ENCODE assay signal across 2 cellular contexts in the genomic region with DNA sequence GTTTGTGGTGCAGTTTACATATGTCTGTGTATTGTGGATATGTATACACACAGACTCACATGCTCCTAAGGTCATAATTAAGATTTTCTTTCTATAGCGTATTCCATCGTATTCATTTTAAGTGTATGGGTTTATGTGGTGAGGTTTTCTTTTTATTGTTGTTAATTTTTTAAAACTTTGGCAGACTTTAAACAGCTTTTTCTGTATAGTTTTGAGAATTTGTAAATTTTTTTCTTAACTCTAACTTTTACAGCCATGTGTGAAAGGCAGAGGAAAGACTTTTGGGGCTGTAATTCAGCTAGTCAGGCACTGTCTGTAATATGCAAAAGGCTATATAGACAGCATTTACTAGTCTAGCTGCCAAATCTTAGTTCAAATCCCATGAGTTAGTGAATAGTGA.
TF ChIP-seq lines count a peak whose summit lies in the region.

No MANE protein-coding gene starts in this region.

TF ChIP-seq in HCT116, 20 proteins besides CTCF, POLR2A, EP300 and RAD21 (continued from another document):
- TF ChIP-seq, protein P1, sequence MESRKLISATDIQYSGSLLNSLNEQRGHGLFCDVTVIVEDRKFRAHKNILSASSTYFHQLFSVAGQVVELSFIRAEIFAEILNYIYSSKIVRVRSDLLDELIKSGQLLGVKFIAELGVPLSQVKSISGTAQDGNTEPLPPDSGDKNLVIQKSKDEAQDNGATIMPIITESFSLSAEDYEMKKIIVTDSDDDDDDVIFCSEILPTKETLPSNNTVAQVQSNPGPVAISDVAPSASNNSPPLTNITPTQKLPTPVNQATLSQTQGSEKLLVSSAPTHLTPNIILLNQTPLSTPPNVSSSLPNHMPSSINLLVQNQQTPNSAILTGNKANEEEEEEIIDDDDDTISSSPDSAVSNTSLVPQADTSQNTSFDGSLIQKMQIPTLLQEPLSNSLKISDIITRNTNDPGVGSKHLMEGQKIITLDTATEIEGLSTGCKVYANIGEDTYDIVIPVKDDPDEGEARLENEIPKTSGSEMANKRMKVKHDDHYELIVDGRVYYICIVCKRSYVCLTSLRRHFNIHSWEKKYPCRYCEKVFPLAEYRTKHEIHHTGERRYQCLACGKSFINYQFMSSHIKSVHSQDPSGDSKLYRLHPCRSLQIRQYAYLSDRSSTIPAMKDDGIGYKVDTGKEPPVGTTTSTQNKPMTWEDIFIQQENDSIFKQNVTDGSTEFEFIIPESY (IDR thresholded peaks at IDR 0.05; ENCODE audit: extremely low read depth, insufficient replicate concordance, low read length): no peak
- TF ChIP-seq, protein P2, sequence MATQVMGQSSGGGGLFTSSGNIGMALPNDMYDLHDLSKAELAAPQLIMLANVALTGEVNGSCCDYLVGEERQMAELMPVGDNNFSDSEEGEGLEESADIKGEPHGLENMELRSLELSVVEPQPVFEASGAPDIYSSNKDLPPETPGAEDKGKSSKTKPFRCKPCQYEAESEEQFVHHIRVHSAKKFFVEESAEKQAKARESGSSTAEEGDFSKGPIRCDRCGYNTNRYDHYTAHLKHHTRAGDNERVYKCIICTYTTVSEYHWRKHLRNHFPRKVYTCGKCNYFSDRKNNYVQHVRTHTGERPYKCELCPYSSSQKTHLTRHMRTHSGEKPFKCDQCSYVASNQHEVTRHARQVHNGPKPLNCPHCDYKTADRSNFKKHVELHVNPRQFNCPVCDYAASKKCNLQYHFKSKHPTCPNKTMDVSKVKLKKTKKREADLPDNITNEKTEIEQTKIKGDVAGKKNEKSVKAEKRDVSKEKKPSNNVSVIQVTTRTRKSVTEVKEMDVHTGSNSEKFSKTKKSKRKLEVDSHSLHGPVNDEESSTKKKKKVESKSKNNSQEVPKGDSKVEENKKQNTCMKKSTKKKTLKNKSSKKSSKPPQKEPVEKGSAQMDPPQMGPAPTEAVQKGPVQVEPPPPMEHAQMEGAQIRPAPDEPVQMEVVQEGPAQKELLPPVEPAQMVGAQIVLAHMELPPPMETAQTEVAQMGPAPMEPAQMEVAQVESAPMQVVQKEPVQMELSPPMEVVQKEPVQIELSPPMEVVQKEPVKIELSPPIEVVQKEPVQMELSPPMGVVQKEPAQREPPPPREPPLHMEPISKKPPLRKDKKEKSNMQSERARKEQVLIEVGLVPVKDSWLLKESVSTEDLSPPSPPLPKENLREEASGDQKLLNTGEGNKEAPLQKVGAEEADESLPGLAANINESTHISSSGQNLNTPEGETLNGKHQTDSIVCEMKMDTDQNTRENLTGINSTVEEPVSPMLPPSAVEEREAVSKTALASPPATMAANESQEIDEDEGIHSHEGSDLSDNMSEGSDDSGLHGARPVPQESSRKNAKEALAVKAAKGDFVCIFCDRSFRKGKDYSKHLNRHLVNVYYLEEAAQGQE (IDR thresholded peaks at IDR 0.05; ENCODE audit: low read depth): no peak
- no peak for TF ChIP-seq EGR1 (IDR thresholded peaks at IDR 0.05; ENCODE audit: low read depth)
- no peak for TF ChIP-seq TCF7L2 (IDR thresholded peaks at IDR 0.05; ENCODE audit: borderline replicate concordance, extremely low read depth, insufficient read depth, insufficient read length)
- TF ChIP-seq CEBPB (IDR thresholded peaks at IDR 0.05; ENCODE audit: low read depth): no peak
- TF ChIP-seq EZH2 (IDR thresholded peaks at IDR 0.05): no peak
- no peak for TF ChIP-seq ZFX (IDR thresholded peaks at IDR 0.05)
- TF ChIP-seq FOSL1 (IDR thresholded peaks at IDR 0.05; ENCODE audit: low read depth): no peak
- no peak for TF ChIP-seq YY1 (IDR thresholded peaks at IDR 0.05; ENCODE audit: extremely low read depth, insufficient replicate concordance, low read depth, low read length)
- no peak for TF ChIP-seq ZNF274 (IDR thresholded peaks at IDR 0.05; ENCODE audit: low read depth, low read length)
- TF ChIP-seq, protein P3, sequence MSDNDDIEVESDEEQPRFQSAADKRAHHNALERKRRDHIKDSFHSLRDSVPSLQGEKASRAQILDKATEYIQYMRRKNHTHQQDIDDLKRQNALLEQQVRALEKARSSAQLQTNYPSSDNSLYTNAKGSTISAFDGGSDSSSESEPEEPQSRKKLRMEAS (IDR thresholded peaks at IDR 0.05): no peak
- TF ChIP-seq, protein P4, sequence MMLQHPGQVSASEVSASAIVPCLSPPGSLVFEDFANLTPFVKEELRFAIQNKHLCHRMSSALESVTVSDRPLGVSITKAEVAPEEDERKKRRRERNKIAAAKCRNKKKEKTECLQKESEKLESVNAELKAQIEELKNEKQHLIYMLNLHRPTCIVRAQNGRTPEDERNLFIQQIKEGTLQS (IDR thresholded peaks at IDR 0.05): no peak
- TF ChIP-seq SIN3A (IDR thresholded peaks at IDR 0.05; ENCODE audit: low read depth): no peak
- no peak for TF ChIP-seq ELF1 (IDR thresholded peaks at IDR 0.05; ENCODE audit: borderline replicate concordance, low read depth)
- no peak for TF ChIP-seq POLR2AphosphoS5 (IDR thresholded peaks at IDR 0.05; ENCODE audit: low read depth, low read length)
- TF ChIP-seq SRF (IDR thresholded peaks at IDR 0.05; ENCODE audit: low read depth): no peak

TF ChIP-seq in WTC11, 78 proteins besides CTCF, POLR2A, EP300 and RAD21 (continued from another document):
- TF ChIP-seq, protein P5, sequence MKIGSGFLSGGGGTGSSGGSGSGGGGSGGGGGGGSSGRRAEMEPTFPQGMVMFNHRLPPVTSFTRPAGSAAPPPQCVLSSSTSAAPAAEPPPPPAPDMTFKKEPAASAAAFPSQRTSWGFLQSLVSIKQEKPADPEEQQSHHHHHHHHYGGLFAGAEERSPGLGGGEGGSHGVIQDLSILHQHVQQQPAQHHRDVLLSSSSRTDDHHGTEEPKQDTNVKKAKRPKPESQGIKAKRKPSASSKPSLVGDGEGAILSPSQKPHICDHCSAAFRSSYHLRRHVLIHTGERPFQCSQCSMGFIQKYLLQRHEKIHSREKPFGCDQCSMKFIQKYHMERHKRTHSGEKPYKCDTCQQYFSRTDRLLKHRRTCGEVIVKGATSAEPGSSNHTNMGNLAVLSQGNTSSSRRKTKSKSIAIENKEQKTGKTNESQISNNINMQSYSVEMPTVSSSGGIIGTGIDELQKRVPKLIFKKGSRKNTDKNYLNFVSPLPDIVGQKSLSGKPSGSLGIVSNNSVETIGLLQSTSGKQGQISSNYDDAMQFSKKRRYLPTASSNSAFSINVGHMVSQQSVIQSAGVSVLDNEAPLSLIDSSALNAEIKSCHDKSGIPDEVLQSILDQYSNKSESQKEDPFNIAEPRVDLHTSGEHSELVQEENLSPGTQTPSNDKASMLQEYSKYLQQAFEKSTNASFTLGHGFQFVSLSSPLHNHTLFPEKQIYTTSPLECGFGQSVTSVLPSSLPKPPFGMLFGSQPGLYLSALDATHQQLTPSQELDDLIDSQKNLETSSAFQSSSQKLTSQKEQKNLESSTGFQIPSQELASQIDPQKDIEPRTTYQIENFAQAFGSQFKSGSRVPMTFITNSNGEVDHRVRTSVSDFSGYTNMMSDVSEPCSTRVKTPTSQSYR (CRISPR knock-in tag; IDR thresholded peaks at IDR 0.05): no peak
- TF ChIP-seq, protein P6, sequence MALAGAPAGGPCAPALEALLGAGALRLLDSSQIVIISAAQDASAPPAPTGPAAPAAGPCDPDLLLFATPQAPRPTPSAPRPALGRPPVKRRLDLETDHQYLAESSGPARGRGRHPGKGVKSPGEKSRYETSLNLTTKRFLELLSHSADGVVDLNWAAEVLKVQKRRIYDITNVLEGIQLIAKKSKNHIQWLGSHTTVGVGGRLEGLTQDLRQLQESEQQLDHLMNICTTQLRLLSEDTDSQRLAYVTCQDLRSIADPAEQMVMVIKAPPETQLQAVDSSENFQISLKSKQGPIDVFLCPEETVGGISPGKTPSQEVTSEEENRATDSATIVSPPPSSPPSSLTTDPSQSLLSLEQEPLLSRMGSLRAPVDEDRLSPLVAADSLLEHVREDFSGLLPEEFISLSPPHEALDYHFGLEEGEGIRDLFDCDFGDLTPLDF (CRISPR knock-in tag; IDR thresholded peaks at IDR 0.05): no peak
- no peak for TF ChIP-seq ESRRA (CRISPR knock-in tag; IDR thresholded peaks at IDR 0.05; ENCODE audit: borderline replicate concordance)
- TF ChIP-seq, protein P7, sequence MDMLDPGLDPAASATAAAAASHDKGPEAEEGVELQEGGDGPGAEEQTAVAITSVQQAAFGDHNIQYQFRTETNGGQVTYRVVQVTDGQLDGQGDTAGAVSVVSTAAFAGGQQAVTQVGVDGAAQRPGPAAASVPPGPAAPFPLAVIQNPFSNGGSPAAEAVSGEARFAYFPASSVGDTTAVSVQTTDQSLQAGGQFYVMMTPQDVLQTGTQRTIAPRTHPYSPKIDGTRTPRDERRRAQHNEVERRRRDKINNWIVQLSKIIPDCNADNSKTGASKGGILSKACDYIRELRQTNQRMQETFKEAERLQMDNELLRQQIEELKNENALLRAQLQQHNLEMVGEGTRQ (CRISPR knock-in tag; IDR thresholded peaks at IDR 0.05): no peak
- TF ChIP-seq ELF4 (CRISPR knock-in tag; IDR thresholded peaks at IDR 0.05; ENCODE audit: low read depth): no peak
- TF ChIP-seq, protein P8, sequence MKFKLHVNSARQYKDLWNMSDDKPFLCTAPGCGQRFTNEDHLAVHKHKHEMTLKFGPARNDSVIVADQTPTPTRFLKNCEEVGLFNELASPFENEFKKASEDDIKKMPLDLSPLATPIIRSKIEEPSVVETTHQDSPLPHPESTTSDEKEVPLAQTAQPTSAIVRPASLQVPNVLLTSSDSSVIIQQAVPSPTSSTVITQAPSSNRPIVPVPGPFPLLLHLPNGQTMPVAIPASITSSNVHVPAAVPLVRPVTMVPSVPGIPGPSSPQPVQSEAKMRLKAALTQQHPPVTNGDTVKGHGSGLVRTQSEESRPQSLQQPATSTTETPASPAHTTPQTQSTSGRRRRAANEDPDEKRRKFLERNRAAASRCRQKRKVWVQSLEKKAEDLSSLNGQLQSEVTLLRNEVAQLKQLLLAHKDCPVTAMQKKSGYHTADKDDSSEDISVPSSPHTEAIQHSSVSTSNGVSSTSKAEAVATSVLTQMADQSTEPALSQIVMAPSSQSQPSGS (CRISPR knock-in tag; IDR thresholded peaks at IDR 0.05; ENCODE audit: borderline replicate concordance, low read depth): no peak
- TF ChIP-seq ZNF121 (CRISPR knock-in tag; IDR thresholded peaks at IDR 0.05): no peak
- no peak for TF ChIP-seq TEAD4 (CRISPR knock-in tag; IDR thresholded peaks at IDR 0.05)
- TF ChIP-seq OVOL2 (CRISPR knock-in tag; IDR thresholded peaks at IDR 0.05; ENCODE audit: borderline replicate concordance): no peak
- TF ChIP-seq TCF7 (CRISPR knock-in tag; IDR thresholded peaks at IDR 0.05; ENCODE audit: low read depth): no peak
- TF ChIP-seq ZNF396 (CRISPR knock-in tag; IDR thresholded peaks at IDR 0.05; ENCODE audit: borderline replicate concordance): no peak
- no peak for TF ChIP-seq TP53 (CRISPR knock-in tag; IDR thresholded peaks at IDR 0.05)
- no peak for TF ChIP-seq ETV6 (CRISPR knock-in tag; IDR thresholded peaks at IDR 0.05)
- TF ChIP-seq, protein P9, sequence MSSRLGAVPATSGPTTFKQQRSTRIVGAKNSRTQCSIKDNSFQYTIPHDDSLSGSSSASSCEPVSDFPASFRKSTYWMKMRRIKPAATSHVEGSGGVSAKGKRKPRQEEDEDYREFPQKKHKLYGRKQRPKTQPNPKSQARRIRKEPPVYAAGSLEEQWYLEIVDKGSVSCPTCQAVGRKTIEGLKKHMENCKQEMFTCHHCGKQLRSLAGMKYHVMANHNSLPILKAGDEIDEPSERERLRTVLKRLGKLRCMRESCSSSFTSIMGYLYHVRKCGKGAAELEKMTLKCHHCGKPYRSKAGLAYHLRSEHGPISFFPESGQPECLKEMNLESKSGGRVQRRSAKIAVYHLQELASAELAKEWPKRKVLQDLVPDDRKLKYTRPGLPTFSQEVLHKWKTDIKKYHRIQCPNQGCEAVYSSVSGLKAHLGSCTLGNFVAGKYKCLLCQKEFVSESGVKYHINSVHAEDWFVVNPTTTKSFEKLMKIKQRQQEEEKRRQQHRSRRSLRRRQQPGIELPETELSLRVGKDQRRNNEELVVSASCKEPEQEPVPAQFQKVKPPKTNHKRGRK (CRISPR knock-in tag; IDR thresholded peaks at IDR 0.05; ENCODE audit: borderline replicate concordance): no peak
- no peak for TF ChIP-seq SP1 (CRISPR knock-in tag; conservative IDR thresholded peaks at IDR 0.05)
- TF ChIP-seq, protein P10, sequence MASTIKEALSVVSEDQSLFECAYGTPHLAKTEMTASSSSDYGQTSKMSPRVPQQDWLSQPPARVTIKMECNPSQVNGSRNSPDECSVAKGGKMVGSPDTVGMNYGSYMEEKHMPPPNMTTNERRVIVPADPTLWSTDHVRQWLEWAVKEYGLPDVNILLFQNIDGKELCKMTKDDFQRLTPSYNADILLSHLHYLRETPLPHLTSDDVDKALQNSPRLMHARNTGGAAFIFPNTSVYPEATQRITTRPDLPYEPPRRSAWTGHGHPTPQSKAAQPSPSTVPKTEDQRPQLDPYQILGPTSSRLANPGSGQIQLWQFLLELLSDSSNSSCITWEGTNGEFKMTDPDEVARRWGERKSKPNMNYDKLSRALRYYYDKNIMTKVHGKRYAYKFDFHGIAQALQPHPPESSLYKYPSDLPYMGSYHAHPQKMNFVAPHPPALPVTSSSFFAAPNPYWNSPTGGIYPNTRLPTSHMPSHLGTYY (CRISPR knock-in tag; IDR thresholded peaks at IDR 0.05): no peak
